ENCODE assay signal across 8 cellular contexts in genomic region chr9:129823934-129824601, GRCh38. TPM values are rescaled to one million over a fixed set of nuclear protein-coding genes. Genes with fewer than 3 reads are reported as not detected.
A peak's percentile ranks its signal among the peaks of the same experiment; 100 is the strongest.
DNase-seq lines count a peak whose midpoint lies in the region; ATAC-seq lines count a peak whose summit lies in the region.

TSS of gene TOR1A (minus strand) at chr9:129824136. CDS start at chr9:129824085, 51 bp downstream.

- H3K4me2 ChIP-seq in Karpas-422 (ENCODE audit: low read depth, low read length, poor library complexity, severe bottlenecking): peak within 1 kb of the TSS; percentile 95

- H3K27me3 Mint-ChIP-seq in activated T-helper 1 cell treated with anti-CD3 and anti-CD28 coated beads, Interleukin-12 subunit alpha, Interleukin-12 subunit beta, Interleukin-2, Interleukin-4 antibody, amounts not matched to agents 30 ng/mL and 10 ng/mL and 1 ng/mL, durations not matched to agents 14 hours and 24 hours and 36 hours (ENCODE audit: insufficient read depth): no peaks in the 10 kb centered on the region
- no peaks in the 10 kb centered on the region for H3K27me3 Mint-ChIP-seq in naive B cell
- no peaks in the 10 kb centered on the region for H3K27me3 Mint-ChIP-seq in stimulated activated memory B cell treated with anti-CD40 and anti-IgM and Interleukin-4, amounts not matched to agents 10 μg/mL and 1 μg/mL and 100 μg/mL, for 72 hours

- intact Hi-C loops in activated T-helper 1 cell treated with anti-CD3 and anti-CD28 coated beads, Interleukin-12 subunit alpha, Interleukin-12 subunit beta, Interleukin-2, Interleukin-4 antibody, amounts not matched to agents 30 ng/mL and 10 ng/mL and 1 ng/mL, durations not matched to agents 14 hours and 24 hours and 36 hours (cut with micrococcal nuclease): loop anchor here (1.0 to 5.0 kb wide), 6 partner anchors 11 to 413 kb away; partner anchors contain the start of genes C9orf78, FNBP1, TOR1B and USP20

- no peaks in the 10 kb centered on the region for H3K9me2 ChIP-seq in Karpas-422 (replicated peaks; ENCODE audit: insufficient read depth, low read length)

- H3K36me3 ChIP-seq in Karpas-422 (ENCODE audit: insufficient read depth, low read length): peaks cover 23% of the 10 kb centered on the region; the same call in 1 of the 2 replicates

- peaks cover 6% of the 10 kb centered on the region; the same call in 1 of the 2 replicates for H4K20me1 ChIP-seq in Karpas-422 (ENCODE audit: insufficient read depth, low read depth, low read length)

- H3K4me1 ChIP-seq in Karpas-422 (ENCODE audit: low read length): peaks cover 7% of the 10 kb centered on the region

- H3K9ac ChIP-seq in Karpas-422 (ENCODE audit: low read length): peak within 1 kb of the TSS; percentile 97

- peak within 1 kb of the TSS; percentile 91 for H3K4me3 ChIP-seq in Karpas-422 (ENCODE audit: low read length)

- H3K27me3 ChIP-seq in Karpas-422 (ENCODE audit: low read length): no peaks in the 10 kb centered on the region

- peak within 1 kb of the TSS; percentile 91 for H3K4me3 Mint-ChIP-seq in activated T-helper 1 cell treated with anti-CD3 and anti-CD28 coated beads, Interleukin-12 subunit alpha, Interleukin-12 subunit beta, Interleukin-2, Interleukin-4 antibody, amounts not matched to agents 30 ng/mL and 10 ng/mL and 1 ng/mL, durations not matched to agents 14 hours and 24 hours and 36 hours
- H3K4me3 Mint-ChIP-seq in naive B cell: peak within 1 kb of the TSS; percentile 88 to 94 (median 90)
- peak within 1 kb of the TSS; percentile 81 for H3K4me3 Mint-ChIP-seq in stimulated activated memory B cell treated with anti-CD40 and anti-IgM and Interleukin-4, amounts not matched to agents 10 μg/mL and 1 μg/mL and 100 μg/mL, for 72 hours

- 0 out of 2 replicates have a peak within 1 kb of the TSS, but pooled peaks have one; percentile 47 for H3K27ac ChIP-seq in Karpas-422 (ENCODE audit: low read length)

- H2AFZ ChIP-seq in Karpas-422 (ENCODE audit: low read length): peak within 1 kb of the TSS; percentile 84; the same call in 1 of the 2 replicates

- H3K9me3 ChIP-seq in Karpas-422 (ENCODE audit: low read length): no peaks in the 10 kb centered on the region

- H3K36me3 Mint-ChIP-seq in activated T-helper 1 cell treated with anti-CD3 and anti-CD28 coated beads, Interleukin-12 subunit alpha, Interleukin-12 subunit beta, Interleukin-2, Interleukin-4 antibody, amounts not matched to agents 30 ng/mL and 10 ng/mL and 1 ng/mL, durations not matched to agents 14 hours and 24 hours and 36 hours (ENCODE audit: low read depth): peaks cover 23% of the 10 kb centered on the region
- H3K36me3 Mint-ChIP-seq in naive B cell: peaks cover under 1% of the 10 kb centered on the region in 2 donors
- peaks cover 18% of the 10 kb centered on the region for H3K36me3 Mint-ChIP-seq in stimulated activated memory B cell treated with anti-CD40 and anti-IgM and Interleukin-4, amounts not matched to agents 10 μg/mL and 1 μg/mL and 100 μg/mL, for 72 hours

- no peaks in the 10 kb centered on the region for H3K9me3 Mint-ChIP-seq in activated T-helper 1 cell treated with anti-CD3 and anti-CD28 coated beads, Interleukin-12 subunit alpha, Interleukin-12 subunit beta, Interleukin-2, Interleukin-4 antibody, amounts not matched to agents 30 ng/mL and 10 ng/mL and 1 ng/mL, durations not matched to agents 14 hours and 24 hours and 36 hours
- no peaks in the 10 kb centered on the region for H3K9me3 Mint-ChIP-seq in naive B cell
- H3K9me3 Mint-ChIP-seq in stimulated activated memory B cell treated with anti-CD40 and anti-IgM and Interleukin-4, amounts not matched to agents 10 μg/mL and 1 μg/mL and 100 μg/mL, for 72 hours: no peaks in the 10 kb centered on the region

- ATAC-seq in GM21737 (IDR thresholded peaks at IDR 0.05; ENCODE audit: unreplicated experiment) (peak; percentile 79), naive B cell (ENCODE audit: low read depth in 2 of 2) (peak; percentile 96)
- peak; percentile 96 for ATAC-seq in stimulated activated memory B cell treated with anti-CD40 and anti-IgM and Interleukin-4, amounts not matched to agents 10 μg/mL and 1 μg/mL and 100 μg/mL, for 72 hours

- H3K4me1 Mint-ChIP-seq in activated T-helper 1 cell treated with anti-CD3 and anti-CD28 coated beads, Interleukin-12 subunit alpha, Interleukin-12 subunit beta, Interleukin-2, Interleukin-4 antibody, amounts not matched to agents 30 ng/mL and 10 ng/mL and 1 ng/mL, durations not matched to agents 14 hours and 24 hours and 36 hours (ENCODE audit: low read depth): peaks cover 12% of the 10 kb centered on the region
- H3K4me1 Mint-ChIP-seq in naive B cell: peaks cover 3 to 14% (median 10%) of the 10 kb centered on the region in 3 donors
- peaks cover 14% of the 10 kb centered on the region for H3K4me1 Mint-ChIP-seq in stimulated activated memory B cell treated with anti-CD40 and anti-IgM and Interleukin-4, amounts not matched to agents 10 μg/mL and 1 μg/mL and 100 μg/mL, for 72 hours

- peak; percentile 98 for DNase-seq in DMS53 (lab: John Stamatoyannopoulos, UW)
- DNase-seq in Karpas-422: peak; percentile 96
- DNase-seq in RKO (ENCODE audit: low spot score): peak; percentile 100
- DNase-seq in activated T-helper 1 cell treated with anti-CD3 and anti-CD28 coated beads, Interleukin-12 subunit alpha, Interleukin-12 subunit beta, Interleukin-2, Interleukin-4 antibody, amounts not matched to agents 30 ng/mL and 10 ng/mL and 1 ng/mL, durations not matched to agents 14 hours and 24 hours and 36 hours (ENCODE audit: low spot score): peak; percentile 89
- DNase-seq in fibroblast of gingiva (ENCODE audit: low read depth): peak; percentile 95
- DNase-seq in naive B cell: peak; percentile 91

- H3K79me2 ChIP-seq in Karpas-422 (ENCODE audit: low read length): peaks cover 31% of the 10 kb centered on the region

- H3K27ac Mint-ChIP-seq in activated T-helper 1 cell treated with anti-CD3 and anti-CD28 coated beads, Interleukin-12 subunit alpha, Interleukin-12 subunit beta, Interleukin-2, Interleukin-4 antibody, amounts not matched to agents 30 ng/mL and 10 ng/mL and 1 ng/mL, durations not matched to agents 14 hours and 24 hours and 36 hours: peak within 1 kb of the TSS; percentile 86
- peak within 1 kb of the TSS; percentile 72 to 91 (median 86) for H3K27ac Mint-ChIP-seq in naive B cell
- peak within 1 kb of the TSS; percentile 81 for H3K27ac Mint-ChIP-seq in stimulated activated memory B cell treated with anti-CD40 and anti-IgM and Interleukin-4, amounts not matched to agents 10 μg/mL and 1 μg/mL and 100 μg/mL, for 72 hours

RNA-seq across cellular contexts. Expression of gene TOR1A, which starts in this region (rescaled TPM):
- 41.7 and 53.1 TPM in 2 replicates for total RNA-seq in Karpas-422 (2014; rRNA removed; shearing (Covaris generic); ENCODE audit: low replicate concordance)
- 61.3 and 62.1 TPM in 2 replicates for total RNA-seq in activated T-helper 1 cell treated with anti-CD3 and anti-CD28 coated beads, Interleukin-12 subunit alpha, Interleukin-12 subunit beta, Interleukin-2, Interleukin-4 antibody, amounts not matched to agents 30 ng/mL and 10 ng/mL and 1 ng/mL, durations not matched to agents 14 hours and 24 hours and 36 hours
- polyA plus RNA-seq in naive B cell (ENCODE audit: low read depth in 6 of 6): 10 to 100 TPM; 47.1 to 70.0 (median 62.7) TPM

Comparison
In these comparisons a context has a peak if more than half of its experiments do, and no peak if none do; other contexts are left out.
1. Peak in every context shown above with its lines: DNase-seq, ATAC-seq, H3K4me3 ChIP-seq and H3K27ac ChIP-seq.